ENCODE assay signal across 11 cellular contexts in the genomic region with DNA sequence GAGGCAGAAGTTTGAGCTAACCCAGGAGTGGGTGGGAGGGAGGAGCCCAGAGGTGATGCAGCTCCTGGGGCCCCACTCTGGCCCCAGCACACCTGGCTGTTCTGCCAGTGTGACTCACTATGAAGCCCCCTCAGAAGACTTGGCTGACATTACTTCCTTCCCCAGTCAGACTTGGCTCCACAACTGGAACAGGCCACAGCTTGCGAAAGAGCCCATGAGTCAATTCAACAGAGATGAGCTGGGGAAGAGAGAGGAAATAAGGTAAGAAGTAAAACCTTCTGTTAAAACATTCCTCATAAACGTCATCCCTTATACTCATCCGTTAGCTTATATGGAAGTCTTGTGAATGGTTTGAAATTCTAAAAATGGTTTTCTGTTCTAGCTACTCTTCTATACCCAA.
DNase-seq lines count a peak whose midpoint lies in the region; TF ChIP-seq lines count a peak whose summit lies in the region.
"Had no signal": no experiment of that assay in that cellular context is flagged by ENCODE, and none has a peak within 500 bp of the region (broad histone marks: within the 10 kb centered on the region; RNA-seq: fewer than 3 reads in every experiment).

No MANE protein-coding gene starts in this region.

- TF ChIP-seq CTCF in BJ (IDR thresholded peaks at IDR 0.05; ENCODE audit: insufficient read depth, low read depth, low read length) (no peak), NB4 (IDR thresholded peaks at IDR 0.05; ENCODE audit: low read depth, low read length) (no peak), cardiac fibroblast (IDR thresholded peaks at IDR 0.05; ENCODE audit: low read depth, low read length) (no peak), neutrophil (IDR thresholded peaks at IDR 0.05) (no peak), coronary artery (IDR thresholded peaks at IDR 0.05) (no peak), progenitor cell of endocrine pancreas (IDR thresholded peaks at IDR 0.05; ENCODE audit: unreplicated experiment) (no peak)

- no peak overlapping the region for H3K4me3 Mint-ChIP-seq in progenitor cell of endocrine pancreas (ENCODE audit: low read depth)
- H3K4me3 Mint-ChIP-seq: effector memory CD8-positive, alpha-beta T cell had no signal

- no peak overlapping the region for H3K27ac Mint-ChIP-seq in progenitor cell of endocrine pancreas
- H3K27ac Mint-ChIP-seq: effector memory CD8-positive, alpha-beta T cell had no signal

- DNase-seq in BJ (ENCODE audit: low read depth) (peak; percentile 79), NB4 (ENCODE audit: low read depth) (peak; percentile 78), cardiac fibroblast (ENCODE audit: low read depth in 2 of 2) (peak; percentile 86 to 99), COR-L47 (lab: John Stamatoyannopoulos, UW) (no peak), coronary artery (ENCODE audit: low spot score) (no peak), progenitor cell of endocrine pancreas (ENCODE audit: low spot score, unreplicated experiment) (no peak), COLO668 (lab: John Stamatoyannopoulos, UW; ENCODE audit: unreplicated experiment) (no peak)
- DNase-seq: activated effector memory CD4-positive, alpha-beta T cell treated with Interleukin-2 at 50 U/mL for 16 hours; effector memory CD8-positive, alpha-beta T cell; NCI-H2029 had no signal

- POLR2A ChIA-PET in BJ (lab: Charles Lee), result interaction anchor here (0.6 kb wide), 1 partner anchor 99 kb away, joined by 5 read pairs; no protein-coding TSS in a partner anchor

- H3K9me3 ChIP-seq in neutrophil, result no peaks in the 10 kb centered on the region

- no peaks in the 10 kb centered on the region for H3K4me1 Mint-ChIP-seq in progenitor cell of endocrine pancreas (ENCODE audit: low read depth)

- H3K27me3 ChIP-seq in BJ (ENCODE audit: control insufficient read depth, insufficient read depth, low read length) (no peaks in the 10 kb centered on the region), neutrophil (no peaks in the 10 kb centered on the region)

- H3K36me3 Mint-ChIP-seq in progenitor cell of endocrine pancreas (ENCODE audit: insufficient read depth), result no peaks in the 10 kb centered on the region

- peaks cover 47 to 48% of the 10 kb centered on the region in 2 experiments for H3K4me1 ChIP-seq in neutrophil (ENCODE audit: control insufficient read depth in 1 of 2, insufficient read depth in 1 of 2, low read depth in 1 of 2, low read length in 1 of 2)

- H3K4me3 ChIP-seq in BJ (ENCODE audit: low read depth, low read length), result no peak overlapping the region
- H3K4me3 ChIP-seq in NB4 (ENCODE audit: low read depth, low read length), result no peak overlapping the region
- no peak overlapping the region for H3K4me3 ChIP-seq in cardiac fibroblast (replicated peaks in 1 of 2; ENCODE audit: low read depth in 2 of 2, low read length in 2 of 2)
- H3K4me3 ChIP-seq in neutrophil (ENCODE audit: low read depth in 1 of 2, low read length in 1 of 2), result no peak overlapping the region
- H3K4me3 ChIP-seq in coronary artery, result no peak overlapping the region

- H3K36me3 ChIP-seq in BJ (ENCODE audit: control insufficient read depth, insufficient read depth, low read length) (no peaks in the 10 kb centered on the region), neutrophil (no peaks in the 10 kb centered on the region)

- H3K27me3 Mint-ChIP-seq in progenitor cell of endocrine pancreas, result no peaks in the 10 kb centered on the region
- H3K27me3 Mint-ChIP-seq: effector memory CD8-positive, alpha-beta T cell had no signal

- peaks cover 3% of the 10 kb centered on the region for H3K9me3 Mint-ChIP-seq in progenitor cell of endocrine pancreas (ENCODE audit: low read depth)

- no peak for TF ChIP-seq POLR2A in NB4 (IDR thresholded peaks at IDR 0.05; ENCODE audit: extremely low read depth, insufficient read length)

- peak overlapping the region; percentile 70 for H3K27ac ChIP-seq in neutrophil
- H3K27ac ChIP-seq in coronary artery, result no peak overlapping the region

- CTCF ChIA-PET in BJ (lab: Yijun Ruan, JAX), result no interaction called here

Comparison
In these comparisons a context has a peak if more than half of its experiments do, and no peak if none do; other contexts are left out.
1. DNase-seq: peak in BJ (single experiment), NB4 (single experiment) and cardiac fibroblast (2 of 2); none in COR-L47 (single experiment), coronary artery (single experiment), progenitor cell of endocrine pancreas (single experiment) and COLO668 (single experiment).